2 cellular contexts compared by ENCODE assay signal in genomic region chr9:136304981-136305380, GRCh38.
TF ChIP-seq lines count a peak whose summit lies in the region.

No MANE protein-coding gene starts in this region.

TF ChIP-seq in A549, 52 proteins besides CTCF, POLR2A, EP300 and RAD21:
- TF ChIP-seq CEBPB (IDR thresholded peaks at IDR 0.05) (no peak), SMC3 (IDR thresholded peaks at IDR 0.05) (no peak), JUNB (IDR thresholded peaks at IDR 0.05) (no peak), HEYL (CRISPR knock-in tag; IDR thresholded peaks at IDR 0.05) (no peak), RNF2 (IDR thresholded peaks at IDR 0.05; ENCODE audit: borderline replicate concordance, low read depth) (no peak)

TF ChIP-seq in HepG2, 621 proteins besides CTCF, POLR2A, EP300 and RAD21:
- no peak for TF ChIP-seq USF2 (IDR thresholded peaks at IDR 0.05; ENCODE audit: low read depth, low read length)
- TF ChIP-seq USF2 (CRISPR knock-in tag; IDR thresholded peaks at IDR 0.05; ENCODE audit: borderline replicate concordance): no peak
